In genomic region chr6:119137194-119138072, GRCh38 we compare ENCODE assay signal across 1 cellular context.
TF ChIP-seq lines count a peak whose summit lies in the region.

No MANE protein-coding gene starts in this region.

TF ChIP-seq in K562, 482 proteins besides CTCF, POLR2A, EP300 and RAD21 (continued from another document and continues in another):
- TF ChIP-seq RREB1 (CRISPR knock-in tag; IDR thresholded peaks at IDR 0.05) (0 out of 2 replicates have a peak, but pooled peaks have one; percentile 39), PRDM10 (IDR thresholded peaks at IDR 0.05; ENCODE audit: partially characterized antibody) (peak; percentile 40), PHB2 (IDR thresholded peaks at IDR 0.05; ENCODE audit: low read depth) (peak; percentile 81), ZBTB33 (CRISPR knock-in tag; IDR thresholded peaks at IDR 0.05) (no peak), NFE2 (IDR thresholded peaks at IDR 0.05; ENCODE audit: low read depth) (peak; percentile 95), ARNT (IDR thresholded peaks at IDR 0.05) (peak; percentile 91 to 93), ATF6 (CRISPR knock-in tag; IDR thresholded peaks at IDR 0.05) (no peak), ZNF277 (CRISPR knock-in tag; IDR thresholded peaks at IDR 0.05; ENCODE audit: borderline replicate concordance) (no peak), RBFOX2 (IDR thresholded peaks at IDR 0.05; ENCODE audit: low read depth, low read length) (no peak), NKRF (IDR thresholded peaks at IDR 0.05; ENCODE audit: borderline replicate concordance) (0 out of 2 replicates have a peak, but pooled peaks have one; percentile 37), CBFA2T3 (IDR thresholded peaks at IDR 0.05) (peak; percentile 97), ETV1 (tag; conservative IDR thresholded peaks at IDR 0.05; ENCODE audit: low read depth) (peak; percentile 58), ASH1L (IDR thresholded peaks at IDR 0.05; ENCODE audit: borderline replicate concordance, low read depth, partially characterized antibody) (peak; percentile 19), NR0B1 (IDR thresholded peaks at IDR 0.05; ENCODE audit: partially characterized antibody) (no peak), PURB (CRISPR knock-in tag; IDR thresholded peaks at IDR 0.05; ENCODE audit: low read depth) (no peak), PTRF (tag; IDR thresholded peaks at IDR 0.05) (no peak), HNRNPK (IDR thresholded peaks at IDR 0.05; ENCODE audit: low read depth, low read length, poor library complexity, severe bottlenecking) (no peak), BRD9 (IDR thresholded peaks at IDR 0.05; ENCODE audit: low read depth, partially characterized antibody) (peak; percentile 92), NCOA2 (IDR thresholded peaks at IDR 0.05; ENCODE audit: partially characterized antibody in 2 of 2) (peak; percentile 82 to 86), HIVEP1 (CRISPR knock-in tag; IDR thresholded peaks at IDR 0.05) (no peak), PHF20 (IDR thresholded peaks at IDR 0.05; ENCODE audit: partially characterized antibody) (peak; percentile 62)
